In genomic region chr2:159712929-159713575, GRCh38 we compare ENCODE assay signal across 7 cellular contexts. TPM values are rescaled to one million over a fixed set of nuclear protein-coding genes. Genes with fewer than 3 reads are reported as not detected.
A peak's percentile ranks its signal among the peaks of the same experiment; 100 is the strongest.
DNase-seq lines count a peak whose midpoint lies in the region; ATAC-seq, FAIRE-seq and TF ChIP-seq lines count a peak whose summit lies in the region.

No MANE protein-coding gene starts in this region.

- TF ChIP-seq POLR2A in GM12891 (IDR thresholded peaks at IDR 0.05; ENCODE audit: low read depth, low read length): no peak

- H3K4me3 ChIP-seq in HFF-Myc (replicated peaks; ENCODE audit: low read depth, low read length): peak overlapping the region; percentile 83
- peak overlapping the region; percentile 100 for H3K4me3 ChIP-seq in PC-3 (ENCODE audit: low read length)
- H3K4me3 ChIP-seq in endocrine pancreas (ENCODE audit: control insufficient read depth, insufficient read depth, low read length): peak overlapping the region; percentile 98
- H3K4me3 ChIP-seq in muscle layer of duodenum (ENCODE audit: low read depth in 1 of 2, low read length in 2 of 2): peak overlapping the region; percentile 73 to 88

- no peak for TF ChIP-seq CTCF in HFF-Myc (IDR thresholded peaks at IDR 0.05; ENCODE audit: low read depth, low read length, missing control alignments)
- no peak for TF ChIP-seq CTCF in PC-3 (conservative IDR thresholded peaks at IDR 0.05; ENCODE audit: low read depth, low read length)

- peak overlapping the region; percentile 82 for H3K27ac ChIP-seq in PC-3 (ENCODE audit: low read length)
- H3K27ac ChIP-seq in muscle layer of duodenum (ENCODE audit: low read length): peak overlapping the region; percentile 97

- H3K27me3 ChIP-seq in PC-3 (ENCODE audit: low read length) (no peaks in the 10 kb centered on the region), endocrine pancreas (ENCODE audit: control insufficient read depth, insufficient read depth, low read length) (no peaks in the 10 kb centered on the region), muscle layer of duodenum (ENCODE audit: low read depth, low read length) (no peaks in the 10 kb centered on the region)

- BruUV-seq in PC-3 (replicated peaks; lab: Mats Ljungman, UMichigan): no TSS peak

- no peaks in the 10 kb centered on the region for H3K9me3 ChIP-seq in PC-3 (ENCODE audit: low read length)
- no peaks in the 10 kb centered on the region for H3K9me3 ChIP-seq in endocrine pancreas (ENCODE audit: control insufficient read depth, low read length)
- H3K9me3 ChIP-seq in muscle layer of duodenum (ENCODE audit: control insufficient read depth in 1 of 2, low read length in 2 of 2): no peaks in the 10 kb centered on the region

- intact Hi-C loops in PC-3 (cut with micrococcal nuclease): loop anchor here (1.0 kb wide), 1 partner anchor 98 kb away; no protein-coding TSS in a partner anchor

- peak overlapping the region; percentile 97 for H3K4me2 ChIP-seq in PC-3 (ENCODE audit: low read length)

- peaks cover 36% of the 10 kb centered on the region for H3K36me3 ChIP-seq in PC-3 (ENCODE audit: low read depth, low read length)
- peaks cover 2% of the 10 kb centered on the region for H3K36me3 ChIP-seq in endocrine pancreas (ENCODE audit: control insufficient read depth, insufficient read depth, low read length)
- peaks cover 6 to 16% of the 10 kb centered on the region in 2 donors for H3K36me3 ChIP-seq in muscle layer of duodenum (ENCODE audit: control insufficient read depth in 1 of 2, insufficient read depth in 2 of 2, low read length in 2 of 2)

- no peaks in the 10 kb centered on the region for H3K9me2 ChIP-seq in PC-3 (replicated peaks; ENCODE audit: low read length)

- CTCF ChIA-PET in PC-3 (lab: Charles Lee): no interaction called here

- H4K20me1 ChIP-seq in PC-3 (ENCODE audit: low read length): peaks cover 53% of the 10 kb centered on the region

- POLR2A ChIA-PET in PC-3 (lab: Charles Lee; ENCODE audit: unreplicated experiment): interaction anchor here (0.6 kb wide), 1 partner anchor 196 kb away, joined by 4 read pairs; no protein-coding TSS in a partner anchor

- H3K9ac ChIP-seq in PC-3 (ENCODE audit: low read length) (peak overlapping the region; percentile 98), endocrine pancreas (ENCODE audit: control insufficient read depth, insufficient read depth, low read length) (peak overlapping the region; percentile 98)

- H3K4me1 ChIP-seq in PC-3 (ENCODE audit: insufficient read depth, low read length): peaks cover 30% of the 10 kb centered on the region
- peaks cover 10% of the 10 kb centered on the region for H3K4me1 ChIP-seq in endocrine pancreas (ENCODE audit: control insufficient read depth, insufficient read depth, low read length)
- peaks cover 16 to 43% of the 10 kb centered on the region in 2 donors for H3K4me1 ChIP-seq in muscle layer of duodenum (ENCODE audit: control insufficient read depth in 1 of 2, insufficient read depth in 2 of 2, low read length in 2 of 2)

- peak overlapping the region; percentile 73 for H2AFZ ChIP-seq in PC-3 (ENCODE audit: low read length)

- DNase-seq in GM12891 (ENCODE audit: insufficient read length, low spot score) (peak; percentile 7), HFF-Myc (ENCODE audit: extremely low read depth, low read depth) (no peak), PC-3 (peak; percentile 7)

- no peak for FAIRE-seq in GM12891 (lab: Jason Lieb, UNC)

- peaks cover 5% of the 10 kb centered on the region for H3F3A ChIP-seq in PC-3 (ENCODE audit: low read length, unreplicated experiment)

- peak; percentile 3 for ATAC-seq in PC-3
- no peak for ATAC-seq in GM18873 (IDR thresholded peaks at IDR 0.05; ENCODE audit: low FRiP score, unreplicated experiment)
- no peak for ATAC-seq in GM19035 (IDR thresholded peaks at IDR 0.05; ENCODE audit: unreplicated experiment)

- H3K79me2 ChIP-seq in PC-3 (ENCODE audit: low read length): peaks cover 70% of the 10 kb centered on the region

TF ChIP-seq in GM12891, 5 proteins besides CTCF, POLR2A, EP300 and RAD21:
- TF ChIP-seq TAF1 (IDR thresholded peaks at IDR 0.05; ENCODE audit: low read depth, low read length): 0 out of 2 replicates have a peak, but pooled peaks have one; percentile 46
- no peak for TF ChIP-seq PAX5 (IDR thresholded peaks at IDR 0.05; ENCODE audit: insufficient read depth, low read length, severe bottlenecking)

RNA-seq across cellular contexts. Expression of gene MARCHF7, which starts 0.7 kb away (rescaled TPM):
- 41.8 TPM for polyA plus RNA-seq in GM12891 (2012; ENCODE audit: low read depth, missing spikeins)
- total RNA-seq in PC-3 (2014; rRNA removed): 53.2 and 84.3 TPM in 2 replicates
